Comparison of ENCODE assay signal across 11 cellular contexts in the genomic region with DNA sequence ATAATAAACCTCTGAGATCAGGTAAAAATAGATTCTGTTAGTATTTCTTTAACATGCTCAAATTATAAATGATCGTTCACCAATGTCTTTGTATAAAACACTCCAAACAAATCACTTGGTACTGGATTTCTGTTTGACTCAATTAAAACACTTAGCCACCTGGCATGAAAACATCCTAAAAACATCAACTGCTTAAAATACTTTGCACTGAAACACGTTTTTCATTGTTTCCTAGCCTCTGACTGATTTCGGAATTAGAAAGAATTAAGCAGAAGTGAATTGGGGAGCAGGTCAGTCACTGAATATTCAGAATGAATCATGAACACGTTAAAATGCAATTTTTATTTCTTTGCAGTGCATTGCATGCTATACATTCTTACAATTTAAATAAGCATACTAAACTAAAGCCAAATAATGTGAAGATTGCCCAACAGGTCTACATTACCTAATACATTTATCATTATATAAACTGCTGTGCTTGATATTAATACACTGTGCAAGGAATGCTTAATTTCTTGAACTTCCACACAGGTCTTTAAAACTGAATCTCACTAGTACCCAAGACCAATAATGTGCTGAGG. TPM values are rescaled to one million over a fixed set of nuclear protein-coding genes. Genes with fewer than 3 reads are reported as not detected.
A peak's percentile ranks its signal among the peaks of the same experiment; 100 is the strongest.
DNase-seq lines count a peak whose midpoint lies in the region; FAIRE-seq and TF ChIP-seq lines count a peak whose summit lies in the region.
"Had no signal": no experiment of that assay in that cellular context is flagged by ENCODE, and none has a peak within 500 bp of the region (broad histone marks: within the 10 kb centered on the region; RNA-seq: fewer than 3 reads in every experiment).

No MANE protein-coding gene starts in this region.

- no peak for FAIRE-seq in kidney (lab: Jason Lieb, UNC)

- intact Hi-C loops in kidney (cut with DNase I) (no loop called here), spleen (cut with DNase I; ENCODE audit: low total_unique reads) (no loop called here)
- intact Hi-C loops in activated naive CD4-positive, alpha-beta T cell treated with anti-CD3 and anti-CD28 coated beads for 36 hours (cut with micrococcal nuclease): no loop called here

- H3K9me3 ChIP-seq in HEK293 (ENCODE audit: control insufficient read depth, insufficient read depth, low read depth, low read length): no peaks in the 10 kb centered on the region
- no peaks in the 10 kb centered on the region for H3K9me3 ChIP-seq in kidney (ENCODE audit: control insufficient read depth in 1 of 2, low read length in 2 of 2)
- no peaks in the 10 kb centered on the region for H3K9me3 ChIP-seq in spleen

- CTCF ChIA-PET in HEK293 (lab: Yijun Ruan, JAX): no interaction called here
- CTCF ChIA-PET in activated naive CD4-positive, alpha-beta T cell treated with anti-CD3 and anti-CD28 coated beads for 36 hours (lab: Charles Lee): no interaction called here

- H3K4me1 ChIP-seq in HEK293 (ENCODE audit: control insufficient read depth, insufficient read depth, low read length) (no peaks in the 10 kb centered on the region), kidney (ENCODE audit: control insufficient read depth in 1 of 2, insufficient read depth in 1 of 2, low read depth in 1 of 2, low read length in 2 of 2) (no peaks in the 10 kb centered on the region), spleen (peaks cover 2 to 53% (median 14%) of the 10 kb centered on the region in 6 donors)

- DNase-seq in kidney (no peak), spleen (no peak), NCI-H2227 treated with DMSO at 0.1 percent for 48 hours (lab: John Stamatoyannopoulos, UW) (no peak), COR-L47 (lab: John Stamatoyannopoulos, UW) (no peak)
- no peak for DNase-seq in activated naive CD4-positive, alpha-beta T cell treated with anti-CD3 and anti-CD28 coated beads for 36 hours
- no peak for DNase-seq in stimulated activated CD4-positive, alpha-beta T cell treated with anti-CD3 and anti-CD28 coated beads, Interleukin-12 subunit alpha, Interleukin-12 subunit beta, amount 100 ng/mL, for 4 hours
- DNase-seq: activated CD4-positive, alpha-beta T cell treated with anti-CD3 and anti-CD28 coated beads, Interleukin-2, amount 50 U/mL, for 4 hours; NCI-H526 treated with DMSO at 0.1 percent for 48 hours had no signal

- H3K9me3 Mint-ChIP-seq in activated naive CD4-positive, alpha-beta T cell treated with anti-CD3 and anti-CD28 coated beads for 36 hours: no peaks in the 10 kb centered on the region

- peaks cover 0 to 48% (median 12%) of the 10 kb centered on the region in 7 donors for H3K27me3 ChIP-seq in spleen (replicated peaks in 1 of 7)

- whole genome bisulfite sequencing in spleen, 5 donors: 41 to 50% (median 42%) methylated on average over 4 of the region's 4 CpGs

- H3K4me3 ChIP-seq in HEK293 (ENCODE audit: low read depth, low read length) (no peak overlapping the region), kidney (ENCODE audit: low read length in 2 of 2) (peak overlapping the region; percentile 80 to 87), spleen (peak overlapping the region in 5 of 8 donors; percentile 61 to 83 (median 65))

- H3K27me3 Mint-ChIP-seq in activated naive CD4-positive, alpha-beta T cell treated with anti-CD3 and anti-CD28 coated beads for 36 hours (ENCODE audit: low read depth): peaks cover 46% of the 10 kb centered on the region

- H3K4me1 Mint-ChIP-seq in activated naive CD4-positive, alpha-beta T cell treated with anti-CD3 and anti-CD28 coated beads for 36 hours (ENCODE audit: low read depth): peaks cover 6% of the 10 kb centered on the region

- TF ChIP-seq POLR2A in spleen (IDR thresholded peaks at IDR 0.05): no peak

- H3K9ac ChIP-seq in kidney (ENCODE audit: low read length in 2 of 2): peak overlapping the region in 1 of 2 donors; percentile 27

- H3K36me3 ChIP-seq in HEK293 (ENCODE audit: control insufficient read depth in 2 of 2, insufficient read depth in 1 of 2, low read length in 2 of 2) (no peaks in the 10 kb centered on the region), kidney (ENCODE audit: control insufficient read depth in 1 of 2, insufficient read depth in 2 of 2, low read length in 2 of 2) (no peaks in the 10 kb centered on the region), spleen (no peaks in the 10 kb centered on the region)

- POLR2A ChIA-PET in HEK293 (lab: Yijun Ruan, JAX): interaction anchor here (0.5 kb wide), 1 partner anchor 37 kb away, joined by 4 read pairs; no protein-coding TSS in a partner anchor

- no peaks in the 10 kb centered on the region for H3K36me3 Mint-ChIP-seq in activated naive CD4-positive, alpha-beta T cell treated with anti-CD3 and anti-CD28 coated beads for 36 hours (ENCODE audit: low read depth)
- H3K36me3 Mint-ChIP-seq: activated naive CD4-positive, alpha-beta T cell treated with anti-CD3 and anti-CD28 coated beads, Interleukin-2, amount 50 U/mL, for 72 hours had no signal

- no peak overlapping the region for H3K27ac Mint-ChIP-seq in activated naive CD4-positive, alpha-beta T cell treated with anti-CD3 and anti-CD28 coated beads for 36 hours
- H3K27ac Mint-ChIP-seq: activated naive CD4-positive, alpha-beta T cell treated with anti-CD3 and anti-CD28 coated beads, Interleukin-2, amount 50 U/mL, for 72 hours had no signal

- no peak overlapping the region for H3K4me3 Mint-ChIP-seq in activated naive CD4-positive, alpha-beta T cell treated with anti-CD3 and anti-CD28 coated beads for 36 hours

- H3K27ac ChIP-seq in HEK293 (ENCODE audit: extremely low read depth, low read depth, low read length): no peak overlapping the region
- peak overlapping the region; percentile 81 for H3K27ac ChIP-seq in angular gyrus (ENCODE audit: low read depth, low read length)
- no peak overlapping the region for H3K27ac ChIP-seq in kidney (ENCODE audit: low read depth in 2 of 2, low read length in 2 of 2)
- H3K27ac ChIP-seq in spleen: peak overlapping the region in 3 of 8 donors; percentile 91 to 94 (median 92)

- no peak for TF ChIP-seq CTCF in HEK293 (tag by site-specific recombination; IDR thresholded peaks at IDR 0.05)
- TF ChIP-seq CTCF in kidney (IDR thresholded peaks at IDR 0.05; ENCODE audit: borderline replicate concordance, extremely low read depth, insufficient read depth): no peak
- no peak for TF ChIP-seq CTCF in spleen (IDR thresholded peaks at IDR 0.05 in 8 of 11, conservative IDR thresholded peaks at IDR 0.05 in 3 of 11)

TF ChIP-seq in HEK293, 187 proteins besides CTCF, POLR2A, EP300 and RAD21 (continues in another document):
- TF ChIP-seq, protein P1, sequence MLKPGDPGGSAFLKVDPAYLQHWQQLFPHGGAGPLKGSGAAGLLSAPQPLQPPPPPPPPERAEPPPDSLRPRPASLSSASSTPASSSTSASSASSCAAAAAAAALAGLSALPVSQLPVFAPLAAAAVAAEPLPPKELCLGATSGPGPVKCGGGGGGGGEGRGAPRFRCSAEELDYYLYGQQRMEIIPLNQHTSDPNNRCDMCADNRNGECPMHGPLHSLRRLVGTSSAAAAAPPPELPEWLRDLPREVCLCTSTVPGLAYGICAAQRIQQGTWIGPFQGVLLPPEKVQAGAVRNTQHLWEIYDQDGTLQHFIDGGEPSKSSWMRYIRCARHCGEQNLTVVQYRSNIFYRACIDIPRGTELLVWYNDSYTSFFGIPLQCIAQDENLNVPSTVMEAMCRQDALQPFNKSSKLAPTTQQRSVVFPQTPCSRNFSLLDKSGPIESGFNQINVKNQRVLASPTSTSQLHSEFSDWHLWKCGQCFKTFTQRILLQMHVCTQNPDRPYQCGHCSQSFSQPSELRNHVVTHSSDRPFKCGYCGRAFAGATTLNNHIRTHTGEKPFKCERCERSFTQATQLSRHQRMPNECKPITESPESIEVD (tag by site-specific recombination; IDR thresholded peaks at IDR 0.05): peak; percentile 60; the same call in 1 of the 2 replicates
- no peak for TF ChIP-seq SCRT1 (tag by site-specific recombination; IDR thresholded peaks at IDR 0.05; ENCODE audit: borderline replicate concordance)
- no peak for TF ChIP-seq ZBTB48 (tag by site-specific recombination; IDR thresholded peaks at IDR 0.05)
- TF ChIP-seq, protein P2, sequence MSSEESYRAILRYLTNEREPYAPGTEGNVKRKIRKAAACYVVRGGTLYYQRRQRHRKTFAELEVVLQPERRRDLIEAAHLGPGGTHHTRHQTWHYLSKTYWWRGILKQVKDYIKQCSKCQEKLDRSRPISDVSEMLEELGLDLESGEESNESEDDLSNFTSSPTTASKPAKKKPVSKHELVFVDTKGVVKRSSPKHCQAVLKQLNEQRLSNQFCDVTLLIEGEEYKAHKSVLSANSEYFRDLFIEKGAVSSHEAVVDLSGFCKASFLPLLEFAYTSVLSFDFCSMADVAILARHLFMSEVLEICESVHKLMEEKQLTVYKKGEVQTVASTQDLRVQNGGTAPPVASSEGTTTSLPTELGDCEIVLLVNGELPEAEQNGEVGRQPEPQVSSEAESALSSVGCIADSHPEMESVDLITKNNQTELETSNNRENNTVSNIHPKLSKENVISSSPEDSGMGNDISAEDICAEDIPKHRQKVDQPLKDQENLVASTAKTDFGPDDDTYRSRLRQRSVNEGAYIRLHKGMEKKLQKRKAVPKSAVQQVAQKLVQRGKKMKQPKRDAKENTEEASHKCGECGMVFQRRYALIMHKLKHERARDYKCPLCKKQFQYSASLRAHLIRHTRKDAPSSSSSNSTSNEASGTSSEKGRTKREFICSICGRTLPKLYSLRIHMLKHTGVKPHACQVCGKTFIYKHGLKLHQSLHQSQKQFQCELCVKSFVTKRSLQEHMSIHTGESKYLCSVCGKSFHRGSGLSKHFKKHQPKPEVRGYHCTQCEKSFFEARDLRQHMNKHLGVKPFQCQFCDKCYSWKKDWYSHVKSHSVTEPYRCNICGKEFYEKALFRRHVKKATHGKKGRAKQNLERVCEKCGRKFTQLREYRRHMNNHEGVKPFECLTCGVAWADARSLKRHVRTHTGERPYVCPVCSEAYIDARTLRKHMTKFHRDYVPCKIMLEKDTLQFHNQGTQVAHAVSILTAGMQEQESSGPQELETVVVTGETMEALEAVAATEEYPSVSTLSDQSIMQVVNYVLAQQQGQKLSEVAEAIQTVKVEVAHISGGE (tag by site-specific recombination; conservative IDR thresholded peaks at IDR 0.05; ENCODE audit: low read depth): no peak
- TF ChIP-seq SCRT2 (tag by site-specific recombination; IDR thresholded peaks at IDR 0.05): 0 out of 2 replicates have a peak, but pooled peaks have one; percentile 25

RNA-seq across cellular contexts. Expression of a gene that starts 1.6 kb away (rescaled TPM):
- total RNA-seq in kidney: 17.2 TPM
- 4.5 TPM for polyA plus RNA-seq in kidney (ENCODE audit: insufficient read depth, low read depth, low replicate concordance)
- total RNA-seq in spleen: 10 to 100 TPM in 6 of 7 donors, 1 to 10 TPM in 1; 7.6 to 26.6 (median 18.3) TPM
- polyA plus RNA-seq in spleen: 1 to 10 TPM in 2 of 3 donors, under 1 TPM in 1; 1.00 to 3.7 (median 1.9) TPM
- not detected for total RNA-seq in activated naive CD4-positive, alpha-beta T cell treated with anti-CD3 and anti-CD28 coated beads for 36 hours
- total RNA-seq: activated naive CD4-positive, alpha-beta T cell treated with anti-CD3 and anti-CD28 coated beads, Interleukin-2, amount 50 U/mL, for 72 hours had no signal

Comparison
In these comparisons a context has a peak if more than half of its experiments do, and no peak if none do; other contexts are left out.
1. RNA of a gene that starts 1.6 kb away (total RNA-seq): 7.6 to 26.6 TPM in spleen and 17.2 TPM in kidney (single experiment); not detected in activated naive CD4-positive, alpha-beta T cell treated with anti-CD3 and anti-CD28 coated beads for 36 hours; every median in the first group is over 4 times any median in the second.